ENCODE assay signal across 8 cellular contexts in the genomic region with DNA sequence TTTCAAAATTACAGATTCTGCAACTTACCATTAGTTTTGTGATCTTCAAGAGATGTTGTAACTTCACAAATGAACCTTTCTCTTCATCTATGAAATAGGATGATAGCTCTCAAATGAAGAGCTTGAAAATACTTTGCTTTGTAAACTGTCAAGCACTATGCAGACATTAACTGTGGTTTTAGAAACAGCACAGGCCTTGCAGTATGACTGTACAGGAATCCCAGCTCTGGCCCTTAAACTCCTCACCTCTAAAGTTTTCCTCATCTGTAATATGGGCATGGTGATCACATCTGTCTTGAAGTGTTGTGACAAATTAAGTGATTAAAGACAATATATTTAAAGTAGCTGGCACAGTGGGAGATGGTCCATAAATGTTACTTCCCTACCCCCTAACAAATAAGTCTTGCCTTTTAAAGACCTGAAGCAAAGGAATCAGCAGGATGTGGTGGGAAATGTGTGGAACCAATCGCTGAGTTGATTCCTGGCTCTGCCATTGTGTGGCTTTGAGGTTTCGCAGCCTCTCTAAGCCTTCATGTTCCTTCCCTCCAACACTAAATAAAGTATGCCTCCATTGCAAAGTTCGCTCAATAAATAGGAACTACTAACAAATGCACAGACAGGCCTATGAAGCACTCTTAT. TPM values are rescaled to one million over a fixed set of nuclear protein-coding genes. Genes with fewer than 3 reads are reported as not detected.
DNase-seq lines count a peak whose midpoint lies in the region; ATAC-seq and TF ChIP-seq lines count a peak whose summit lies in the region.

No MANE protein-coding gene starts in this region.

- no peaks in the 10 kb centered on the region for H3K27me3 ChIP-seq in left ventricle myocardium inferior (ENCODE audit: low read depth)
- no peaks in the 10 kb centered on the region for H3K27me3 ChIP-seq in lower lobe of right lung (ENCODE audit: low read depth)
- no peaks in the 10 kb centered on the region for H3K27me3 ChIP-seq in vagina
- no peaks in the 10 kb centered on the region for H3K27me3 ChIP-seq in mammary epithelial cell (ENCODE audit: insufficient read depth, low read length)

- H3K4me3 ChIP-seq in left ventricle myocardium inferior (peak overlapping the region; percentile 64), lower lobe of right lung (peak overlapping the region; percentile 62), vagina (peak overlapping the region; percentile 44 to 53), mammary epithelial cell (replicated peaks in 1 of 3; ENCODE audit: insufficient read depth in 1 of 3, low read depth in 2 of 3, low read length in 3 of 3) (no peak overlapping the region)

- H3K4me1 ChIP-seq in left ventricle myocardium inferior: peaks cover 46% of the 10 kb centered on the region
- peaks cover 66% of the 10 kb centered on the region for H3K4me1 ChIP-seq in lower lobe of right lung
- H3K4me1 ChIP-seq in vagina: peaks cover 41% of the 10 kb centered on the region
- H3K4me1 ChIP-seq in mammary epithelial cell (ENCODE audit: insufficient read depth, low read length): peaks cover 22% of the 10 kb centered on the region

- dilution Hi-C loops in mammary epithelial cell (cut with HindIII; ENCODE audit: low sequenced_read_pairs): no loop called here

- H3K27ac ChIP-seq in left ventricle myocardium inferior (replicated peaks) (peak overlapping the region; percentile 96), lower lobe of right lung (peak overlapping the region; percentile 99), vagina (peak overlapping the region; percentile 96), mammary epithelial cell (ENCODE audit: insufficient read depth, low read depth, low read length) (no peak overlapping the region)

- H3K4me2 ChIP-seq in mammary epithelial cell (ENCODE audit: insufficient read depth, low read depth, low read length): no peak overlapping the region

- POLR2A ChIA-PET in activated CD8-positive, alpha-beta T cell treated with anti-CD3 and anti-CD28 coated beads, Interleukin-2, amount 10 ng/mL, durations not matched to agents 7 days and 5 days (lab: Charles Lee): interaction anchor here (0.5 to 5.2 kb wide), 17 partner anchors 10 to 299 kb away, joined by 3 to 122 read pairs (median 6); partner anchors contain the start of genes KHDRBS1 and PEF1

- CTCF ChIA-PET in activated CD8-positive, alpha-beta T cell treated with anti-CD3 and anti-CD28 coated beads, Interleukin-2, amount 10 ng/mL, durations not matched to agents 7 days and 5 days (lab: Charles Lee): interaction anchor here (0.7 to 12.0 kb wide), 10 partner anchors 9 to 128 kb away, joined by 3 to 664 read pairs (median 6); partner anchors contain the start of gene SPOCD1
- CTCF ChIA-PET in mammary epithelial cell (lab: Charles Lee; ENCODE audit: low non-redundant PET): interaction anchor here (1.1 kb wide), 1 partner anchor 12 kb away, joined by 4 read pairs; no protein-coding TSS in a partner anchor

- peaks cover 72% of the 10 kb centered on the region for H3K4me1 Mint-ChIP-seq in activated CD8-positive, alpha-beta T cell treated with anti-CD3 and anti-CD28 coated beads, Interleukin-2, amount 10 ng/mL, durations not matched to agents 7 days and 5 days (ENCODE audit: low read depth)

- peak overlapping the region; percentile 77 for H3K4me3 Mint-ChIP-seq in activated CD8-positive, alpha-beta T cell treated with anti-CD3 and anti-CD28 coated beads, Interleukin-2, amount 10 ng/mL, durations not matched to agents 7 days and 5 days

- no peaks in the 10 kb centered on the region for H3K9me3 Mint-ChIP-seq in activated CD8-positive, alpha-beta T cell treated with anti-CD3 and anti-CD28 coated beads, Interleukin-2, amount 10 ng/mL, durations not matched to agents 7 days and 5 days (ENCODE audit: insufficient read depth)

- H3K9me3 ChIP-seq in left ventricle myocardium inferior (replicated peaks) (no peaks in the 10 kb centered on the region), lower lobe of right lung (no peaks in the 10 kb centered on the region), vagina (no peaks in the 10 kb centered on the region), mammary epithelial cell (replicated peaks; ENCODE audit: insufficient read depth, low read length) (no peaks in the 10 kb centered on the region)

- no peak for ATAC-seq in left ventricle myocardium superior
- peak; percentile 45 for ATAC-seq in activated CD8-positive, alpha-beta T cell treated with anti-CD3 and anti-CD28 coated beads, Interleukin-2, amount 10 ng/mL, durations not matched to agents 7 days and 5 days
- ATAC-seq in lower lobe of right lung: no peak

- intact Hi-C loops in left ventricle myocardium inferior (cut with micrococcal nuclease) (no loop called here), left ventricle myocardium superior (cut with micrococcal nuclease) (no loop called here), lower lobe of right lung (cut with DNase I) (no loop called here), vagina (cut with DNase I) (no loop called here), mammary epithelial cell (cut with micrococcal nuclease) (no loop called here)

- H4K20me1 ChIP-seq in mammary epithelial cell (ENCODE audit: insufficient read depth, low read length): no peaks in the 10 kb centered on the region

- TF ChIP-seq CTCF in left ventricle myocardium inferior (IDR thresholded peaks at IDR 0.05; ENCODE audit: borderline replicate concordance): no peak
- no peak for TF ChIP-seq CTCF in lower lobe of right lung (IDR thresholded peaks at IDR 0.05)
- TF ChIP-seq CTCF in vagina (IDR thresholded peaks at IDR 0.05): no peak
- TF ChIP-seq CTCF in mammary epithelial cell (conservative IDR thresholded peaks at IDR 0.05 in 1 of 2, IDR thresholded peaks at IDR 0.05 in 1 of 2; ENCODE audit: extremely low read depth in 1 of 2, insufficient read depth in 1 of 2, low read depth in 1 of 2, low read length in 2 of 2): no peak

- no peak for DNase-seq in left ventricle myocardium inferior
- no peak for DNase-seq in left ventricle myocardium superior
- DNase-seq in activated CD8-positive, alpha-beta T cell treated with anti-CD3 and anti-CD28 coated beads, Interleukin-2, amount 10 ng/mL, durations not matched to agents 7 days and 5 days: peak; percentile 80
- DNase-seq in lower lobe of right lung: no peak
- DNase-seq in vagina (ENCODE audit: extremely low spot score in 2 of 2): no peak
- DNase-seq in NCI-H1417 treated with DMSO at 0.1 percent for 48 hours (lab: John Stamatoyannopoulos, UW): no peak
- DNase-seq in mammary epithelial cell: no peak
- no peak for DNase-seq in NCI-H345 treated with DMSO at 0.1 percent for 48 hours (lab: John Stamatoyannopoulos, UW; ENCODE audit: unreplicated experiment)

- H3K27me3 Mint-ChIP-seq in activated CD8-positive, alpha-beta T cell treated with anti-CD3 and anti-CD28 coated beads, Interleukin-2, amount 10 ng/mL, durations not matched to agents 7 days and 5 days (ENCODE audit: low read depth): no peaks in the 10 kb centered on the region

- TF ChIP-seq POLR2A in vagina (IDR thresholded peaks at IDR 0.05): no peak

- peak overlapping the region; percentile 95 for H3K27ac Mint-ChIP-seq in activated CD8-positive, alpha-beta T cell treated with anti-CD3 and anti-CD28 coated beads, Interleukin-2, amount 10 ng/mL, durations not matched to agents 7 days and 5 days

- no TSS peak for BruUV-seq in mammary epithelial cell (replicated peaks; lab: Mats Ljungman, UMichigan)

- WGBS in mammary epithelial cell (ENCODE audit: low coverage, missing lambda C conversion rate): 100% methylated on average over 3 of the region's 3 CpGs

- H2AFZ ChIP-seq in mammary epithelial cell (ENCODE audit: low read depth, low read length): no peak overlapping the region

- in situ Hi-C loops in mammary epithelial cell (cut with MboI; ENCODE audit: low sequenced_read_pairs in 2 of 2): no loop called here

- no peaks in the 10 kb centered on the region for H3K36me3 ChIP-seq in left ventricle myocardium inferior
- H3K36me3 ChIP-seq in lower lobe of right lung: no peaks in the 10 kb centered on the region
- no peaks in the 10 kb centered on the region for H3K36me3 ChIP-seq in vagina
- H3K36me3 ChIP-seq in mammary epithelial cell (ENCODE audit: insufficient read depth, low read length): no peaks in the 10 kb centered on the region

- no peak overlapping the region for H3K9ac ChIP-seq in mammary epithelial cell (ENCODE audit: insufficient read depth, low read length)

- no peaks in the 10 kb centered on the region for H3K36me3 Mint-ChIP-seq in activated CD8-positive, alpha-beta T cell treated with anti-CD3 and anti-CD28 coated beads, Interleukin-2, amount 10 ng/mL, durations not matched to agents 7 days and 5 days (ENCODE audit: low read depth)

- no peaks in the 10 kb centered on the region for H3K79me2 ChIP-seq in mammary epithelial cell (ENCODE audit: insufficient read depth, low read length)

RNA-seq across cellular contexts. Expression of gene PTP4A2, which starts 5.5 kb away (rescaled TPM):
- total RNA-seq in left ventricle myocardium inferior (203 TPM), left ventricle myocardium superior (252 TPM), lower lobe of right lung (205 TPM), vagina (112 TPM), mammary epithelial cell (100 to 1,000 TPM; 185 to 216 TPM)
- 100 to 1,000 TPM; 409 to 419 TPM for total RNA-seq in activated CD8-positive, alpha-beta T cell treated with anti-CD3 and anti-CD28 coated beads, Interleukin-2, amount 10 ng/mL, durations not matched to agents 7 days and 5 days
- polyA plus RNA-seq in mammary epithelial cell: 95.8 TPM
- 206 TPM for polyA minus RNA-seq in mammary epithelial cell

Comparison
In these comparisons a context has a peak if more than half of its experiments do, and no peak if none do; other contexts are left out.
1. H3K4me3 ChIP-seq: peak in left ventricle myocardium inferior (single experiment), lower lobe of right lung (single experiment) and vagina (2 of 2); none in mammary epithelial cell (0 of 3).